8 cellular contexts compared by ENCODE assay signal in genomic region chr5:80216753-80217596, GRCh38. TPM values are rescaled to one million over a fixed set of nuclear protein-coding genes. Genes with fewer than 3 reads are reported as not detected.
A peak's percentile ranks its signal among the peaks of the same experiment; 100 is the strongest.
DNase-seq lines count a peak whose midpoint lies in the region; TF ChIP-seq lines count a peak whose summit lies in the region.

No MANE protein-coding gene starts in this region.

- 41% methylated on average over 12 of the region's 12 CpGs for WGBS in liver

- peak; percentile 38 to 63 for TF ChIP-seq RAD21 in liver (IDR thresholded peaks at IDR 0.05)

- H3K9me3 ChIP-seq in liver (ENCODE audit: control insufficient read depth in 4 of 4, low read length in 3 of 4) (no peaks in the 10 kb centered on the region), tibial artery (no peaks in the 10 kb centered on the region), BE2C (no peaks in the 10 kb centered on the region)

- no peaks in the 10 kb centered on the region for H3K36me3 ChIP-seq in liver (ENCODE audit: control insufficient read depth in 4 of 4, insufficient read depth in 3 of 4, low read depth in 1 of 4, low read length in 3 of 4)
- H3K36me3 ChIP-seq in tibial artery = peaks cover 0 to 6% (median 0%) of the 10 kb centered on the region in 3 donors
- H3K36me3 ChIP-seq in BE2C = peaks cover 6% of the 10 kb centered on the region

- H3K27me3 ChIP-seq in liver (ENCODE audit: control insufficient read depth in 4 of 4, insufficient read depth in 4 of 4, low read length in 3 of 4) = no peaks in the 10 kb centered on the region
- H3K27me3 ChIP-seq in tibial artery = no peaks in the 10 kb centered on the region
- H3K27me3 ChIP-seq in BE2C = no peaks in the 10 kb centered on the region

- DNase-seq in NCI-H345 (lab: John Stamatoyannopoulos, UW) = peak; percentile 62
- no peak for DNase-seq in NCI-H345 treated with DMSO at 0.1 percent for 48 hours (lab: John Stamatoyannopoulos, UW; ENCODE audit: unreplicated experiment)
- DNase-seq in activated naive CD4-positive, alpha-beta T cell treated with anti-CD3 and anti-CD28 coated beads, Interleukin-2, amount 50 U/mL, for 16 hours = peak; percentile 33
- DNase-seq in tibial artery = peak; percentile 49 to 92
- no peak for DNase-seq in BE2C
- no peak for DNase-seq in 8988T
- DNase-seq in NCI-H1048 (lab: John Stamatoyannopoulos, UW) = no peak

- intact Hi-C loops in tibial artery (cut with DNase I; ENCODE audit: low total_unique reads) = loop anchor here (5.0 kb wide), 1 partner anchor 40 kb away; the partner anchor contains the start of gene SERINC5

- TF ChIP-seq CTCF in liver (IDR thresholded peaks at IDR 0.05; ENCODE audit: low read depth, low read length, missing input control) (no peak), tibial artery (IDR thresholded peaks at IDR 0.05) (no peak), BE2C (IDR thresholded peaks at IDR 0.05; ENCODE audit: low read depth, low read length) (no peak)

- H3K27ac ChIP-seq in liver (ENCODE audit: low read depth in 1 of 2, low read length in 2 of 2) (peak overlapping the region; percentile 90 to 96), tibial artery (peak overlapping the region; percentile 43 to 51)

- H3K4me1 ChIP-seq in liver (ENCODE audit: control insufficient read depth in 4 of 4, insufficient read depth in 4 of 4, low read length in 3 of 4) = peaks cover 15 to 68% (median 54%) of the 10 kb centered on the region in 4 donors
- H3K4me1 ChIP-seq in tibial artery = peaks cover 0 to 17% (median 4%) of the 10 kb centered on the region in 4 donors
- peaks cover 5% of the 10 kb centered on the region for H3K4me1 ChIP-seq in BE2C

- no peak overlapping the region for H3K4me3 ChIP-seq in liver (ENCODE audit: low read depth in 1 of 3, low read length in 3 of 3)
- no peak overlapping the region for H3K4me3 ChIP-seq in tibial artery
- no peak overlapping the region for H3K4me3 ChIP-seq in BE2C (ENCODE audit: low read depth, low read length)

- peak overlapping the region in 1 of 2 donors; percentile 83 for H3K9ac ChIP-seq in liver (ENCODE audit: low read depth in 1 of 2, low read length in 2 of 2)

TF ChIP-seq in liver, 16 proteins besides CTCF, POLR2A, EP300 and RAD21:
- TF ChIP-seq MAX (IDR thresholded peaks at IDR 0.05) = no peak
- peak; percentile 86 for TF ChIP-seq YY1 (IDR thresholded peaks at IDR 0.05)
- peak; percentile 28 for TF ChIP-seq ZBTB33 (IDR thresholded peaks at IDR 0.05)
- TF ChIP-seq GABPA (IDR thresholded peaks at IDR 0.05 in 1 of 2, conservative IDR thresholded peaks at IDR 0.05 in 1 of 2) = no peak
- peak in 1 of 2 donors; percentile 32 for TF ChIP-seq EGR1 (IDR thresholded peaks at IDR 0.05; ENCODE audit: low read depth in 2 of 2)
- TF ChIP-seq JUND (IDR thresholded peaks at IDR 0.05) = peak in 1 of 2 donors; percentile 26
- TF ChIP-seq NR2F2 (IDR thresholded peaks at IDR 0.05) = no peak
- peak; percentile 19 to 65 for TF ChIP-seq RXRA (IDR thresholded peaks at IDR 0.05)
- TF ChIP-seq ATF3 (IDR thresholded peaks at IDR 0.05) = peak; percentile 39
- TF ChIP-seq FOXA1 (IDR thresholded peaks at IDR 0.05) = no peak
- TF ChIP-seq FOXA2 (IDR thresholded peaks at IDR 0.05) = no peak
- peak; percentile 65 for TF ChIP-seq SP1 (IDR thresholded peaks at IDR 0.05)
- peak; percentile 53 to 56 for TF ChIP-seq HNF4A (conservative IDR thresholded peaks at IDR 0.05)
- peak; percentile 91 for TF ChIP-seq REST (IDR thresholded peaks at IDR 0.05)
- peak; percentile 73 for TF ChIP-seq TAF1 (conservative IDR thresholded peaks at IDR 0.05)
- no peak for TF ChIP-seq HNF4G (IDR thresholded peaks at IDR 0.05)

RNA-seq across cellular contexts. Expression of gene SERINC5, which starts 38.9 kb away (rescaled TPM):
- 10 to 100 TPM; 37.4 to 82.3 TPM for total RNA-seq in liver
- 10 to 100 TPM; 22.2 to 26.6 TPM for polyA plus RNA-seq in liver
- 43.1 TPM for polyA plus RNA-seq in BE2C (2012; ENCODE audit: insufficient read depth, insufficient read length, low read depth)

Comparison
In these comparisons a context has a peak if more than half of its experiments do, and no peak if none do; other contexts are left out.
1. DNase-seq: peak in NCI-H345 (single experiment), activated naive CD4-positive, alpha-beta T cell treated with anti-CD3 and anti-CD28 coated beads, Interleukin-2, amount 50 U/mL, for 16 hours (single experiment) and tibial artery (2 of 2); none in NCI-H345 treated with DMSO at 0.1 percent for 48 hours (single experiment), BE2C (single experiment), 8988T (single experiment) and NCI-H1048 (single experiment).